ENCODE assay signal across 18 cellular contexts in the genomic region with DNA sequence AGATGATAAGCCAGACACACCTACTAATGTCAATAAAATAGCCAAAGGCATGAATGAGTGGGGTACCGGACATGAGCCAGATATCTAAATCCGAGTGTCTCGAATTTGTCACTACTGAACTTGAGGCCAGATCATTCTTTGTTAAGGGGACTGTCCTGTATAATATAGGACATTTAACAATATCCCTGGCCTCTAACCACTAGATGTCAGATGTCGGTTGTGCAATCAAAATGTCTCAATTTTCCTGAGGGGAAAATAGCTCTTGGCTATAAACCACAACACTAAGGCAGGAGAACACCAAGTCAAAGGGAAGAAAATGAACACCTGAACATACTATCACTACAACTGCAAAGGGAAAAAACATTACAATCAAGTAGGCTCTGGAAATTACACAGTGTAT.
"Had no signal": no experiment of that assay in that cellular context is flagged by ENCODE, and none has a peak within 500 bp of the region (broad histone marks: within the 10 kb centered on the region; RNA-seq: fewer than 3 reads in every experiment).

No MANE protein-coding gene starts in this region.

- ATAC-seq: activated CD4-positive, CD25-positive, alpha-beta regulatory T cell treated with anti-CD3 and anti-CD28 coated beads, Interleukin-2, amount 50 U/mL, for 24 hours; activated naive CD4-positive, alpha-beta T cell treated with anti-CD3 and anti-CD28 coated beads, Interleukin-2, amount 50 U/mL, for 72 hours; heart left ventricle; left lobe of liver; mucosa of descending colon; natural killer cell; stimulated activated naive CD8-positive, alpha-beta T cell treated with anti-CD3 and anti-CD28 coated beads, Interleukin-15, Interleukin-2, amounts not matched to agents 100 U/mL and 50 U/mL, for 24 hours; T-helper 17 cell had no signal

- FAIRE-seq: TTC549 had no signal

- DNase-seq: activated effector memory CD4-positive, alpha-beta T cell treated with Interleukin-2 at 50 U/mL for 16 hours; activated T-cell treated with anti-CD3 and anti-CD28 coated beads, Interleukin-2, amount 50 U/mL, for 1 hour; esophagus squamous epithelium; foreskin fibroblast; heart left ventricle; islet precursor cell; mucosa of descending colon; natural killer cell; nucleus accumbens; stimulated activated CD4-positive, alpha-beta T cell treated with anti-CD3 and anti-CD28 coated beads, Interleukin-4, amount 100 ng/mL, for 1 hour; stimulated activated CD8-positive, alpha-beta memory T cell treated with anti-CD3 and anti-CD28 coated beads, Interleukin-4, amount 100 ng/mL, for 48 hours; stimulated activated naive CD8-positive, alpha-beta T cell treated with anti-CD3 and anti-CD28 coated beads, Interleukin-15, Interleukin-2, amounts not matched to agents 100 U/mL and 50 U/mL, for 24 hours; T-helper 17 cell; upper lobe of left lung had no signal
